In genomic region chr6:84489598-84489997, GRCh38 we compare ENCODE assay signal across 35 cellular contexts.
"Had no signal": no experiment of that assay in that cellular context is flagged by ENCODE, and none has a peak within 500 bp of the region (broad histone marks: within the 10 kb centered on the region; RNA-seq: fewer than 3 reads in every experiment).

No MANE protein-coding gene starts in this region.

- H3K9me3 ChIP-seq: MG63 had no signal

- H3K27me3 ChIP-seq: MG63 had no signal

- H3K36me3 ChIP-seq: MG63 had no signal

- H3K4me3 ChIP-seq: MG63 had no signal

- DNase-seq: Karpas-422, Kasumi-1, MG63, MM.1S, MV-4-11, NCI-H1048, NCI-H1092, NCI-H1092 treated with DMSO at 0.1 percent for 48 hours, NCI-H1105, NCI-H1105 treated with DMSO at 0.1 percent for 48 hours, NCI-H1417, NCI-H1417 treated with DMSO at 0.1 percent for 48 hours, NCI-H1436, NCI-H1436 treated with DMSO at 0.1 percent for 48 hours, NCI-H146, NCI-H1694, NCI-H1694 treated with DMSO at 0.1 percent for 48 hours, NCI-H187, NCI-H187 treated with DMSO at 0.1 percent for 48 hours, NCI-H1930, NCI-H2029, NCI-H2029 treated with DMSO at 0.1 percent for 48 hours, NCI-H2081, NCI-H2081 treated with DMSO at 0.1 percent for 48 hours, NCI-H2107, NCI-H2171, NCI-H2171 treated with DMSO at 0.1 percent for 48 hours, NCI-H2227 treated with DMSO at 0.1 percent for 48 hours, NCI-H226, NCI-H345, NCI-H446, NCI-H446 treated with DMSO at 0.1 percent for 48 hours, NCI-H510A, NCI-H510A treated with DMSO at 0.1 percent for 48 hours, NCI-H524 had no signal
